19 cellular contexts compared by ENCODE assay signal in genomic region chr4:89267392-89267791, GRCh38.
"Had no signal": no experiment of that assay in that cellular context is flagged by ENCODE, and none has a peak within 500 bp of the region (broad histone marks: within the 10 kb centered on the region; RNA-seq: fewer than 3 reads in every experiment).

No MANE protein-coding gene starts in this region.

- H3K27ac Mint-ChIP-seq: activated naive CD8-positive, alpha-beta T cell; activated T-helper 1 cell treated with anti-CD3 and anti-CD28 coated beads, Interleukin-12 subunit alpha, Interleukin-12 subunit beta, Interleukin-2, Interleukin-4 antibody, amounts not matched to agents 30 ng/mL and 10 ng/mL and 1 ng/mL, durations not matched to agents 14 hours and 24 hours and 36 hours; memory B cell; nephron progenitor cell; WTC11 had no signal

- H3K4me3 ChIP-seq: right lobe of liver, skin epidermis, transverse colon had no signal

- H3K27me3 ChIP-seq: right lobe of liver, transverse colon had no signal

- H3K4me3 Mint-ChIP-seq: activated naive CD8-positive, alpha-beta T cell; activated T-helper 1 cell treated with anti-CD3 and anti-CD28 coated beads, Interleukin-12 subunit alpha, Interleukin-12 subunit beta, Interleukin-2, Interleukin-4 antibody, amounts not matched to agents 30 ng/mL and 10 ng/mL and 1 ng/mL, durations not matched to agents 14 hours and 24 hours and 36 hours; memory B cell; nephron progenitor cell; WTC11 had no signal

- H3K36me3 Mint-ChIP-seq: memory B cell, WTC11 had no signal

- DNase-seq: activated CD4-positive, alpha-beta T cell treated with anti-CD3 and anti-CD28 coated beads for 4 hours; activated CD4-positive, alpha-beta T cell treated with anti-CD3 and anti-CD28 coated beads, Interleukin-2, amount 50 U/mL, for 48 hours; activated gamma-delta T cell treated with Interleukin-2 at 50 U/mL for 16 hours; cerebellar nuclear complex; cortex of kidney; foreskin fibroblast; hippocampal formation; nephron progenitor cell; right lobe of liver; stimulated activated CD4-positive, alpha-beta T cell treated with anti-CD3 and anti-CD28 coated beads, Interleukin-1b, Interleukin-23, amount 100 ng/mL, for 48 hours; T-helper 1 cell; T-helper 9 cell; transverse colon had no signal

- H3K4me1 ChIP-seq: parathyroid adenoma, right lobe of liver, transverse colon had no signal

- H3K27ac ChIP-seq: parathyroid adenoma, right lobe of liver, skin epidermis, transverse colon had no signal

- ATAC-seq: right lobe of liver, WTC11 had no signal

- H2AFZ ChIP-seq: parathyroid adenoma had no signal

- H3K36me3 ChIP-seq: right lobe of liver, transverse colon had no signal

- H3K9me3 Mint-ChIP-seq: memory B cell had no signal

- H3K9me3 ChIP-seq: right lobe of liver, transverse colon had no signal

- H3K79me2 ChIP-seq: parathyroid adenoma had no signal

- H3K27me3 Mint-ChIP-seq: activated naive CD8-positive, alpha-beta T cell; memory B cell had no signal
